ENCODE assay signal across 10 cellular contexts in genomic region chr2:28620371-28620793, GRCh38.
DNase-seq lines count a peak whose midpoint lies in the region; ATAC-seq and TF ChIP-seq lines count a peak whose summit lies in the region.
"Had no signal": no experiment of that assay in that cellular context is flagged by ENCODE, and none has a peak within 500 bp of the region (broad histone marks: within the 10 kb centered on the region; RNA-seq: fewer than 3 reads in every experiment).

No MANE protein-coding gene starts in this region.

- peaks cover 4% of the 10 kb centered on the region for H3K36me3 Mint-ChIP-seq in activated T-helper 17 cell treated with anti-CD3 and anti-CD28 coated beads, Interleukin-2, amount 50 U/mL, for 72 hours (ENCODE audit: low read depth)

- H3F3A ChIP-seq in Loucy (ENCODE audit: low read depth), result no peaks in the 10 kb centered on the region; the same call in 1 of the 2 replicates

- peaks cover 61% of the 10 kb centered on the region for H3K4me1 ChIP-seq in Loucy (ENCODE audit: insufficient read depth, low read length, poor library complexity, severe bottlenecking)
- peaks cover 0 to 18% (median 6%) of the 10 kb centered on the region in 4 donors for H3K4me1 ChIP-seq in right lobe of liver
- H3K4me1 ChIP-seq in subcutaneous abdominal adipose tissue (ENCODE audit: control insufficient read depth in 5 of 5, insufficient read depth in 5 of 5, low read length in 5 of 5), result peaks cover 7 to 31% (median 24%) of the 10 kb centered on the region in 5 donors

- no peaks in the 10 kb centered on the region for H3K9me2 ChIP-seq in Loucy (replicated peaks; ENCODE audit: low read depth, low read length)

- no peaks in the 10 kb centered on the region for H3K79me2 ChIP-seq in Loucy (ENCODE audit: insufficient read depth, low read length)

- DNase-seq in right lobe of liver (no peak), NCI-H2107 (lab: John Stamatoyannopoulos, UW) (no peak), SHP77 (lab: John Stamatoyannopoulos, UW) (no peak)
- DNase-seq: GOT3; NCI-H446 treated with DMSO at 0.1 percent for 48 hours; stimulated activated CD4-positive, alpha-beta T cell treated with anti-CD3 and anti-CD28 coated beads, Interleukin-4, amount 100 ng/mL, for 1 hour had no signal

- intact Hi-C loops in right lobe of liver (cut with DNase I), result no loop called here

- no peaks in the 10 kb centered on the region for H3K27me3 ChIP-seq in Loucy (ENCODE audit: insufficient read depth, low read length, poor library complexity, severe bottlenecking)
- H3K27me3 ChIP-seq in right lobe of liver, result no peaks in the 10 kb centered on the region
- H3K27me3 ChIP-seq in subcutaneous abdominal adipose tissue (ENCODE audit: control insufficient read depth in 5 of 5, insufficient read depth in 4 of 5, low read length in 5 of 5), result no peaks in the 10 kb centered on the region

- 55% methylated on average over 2 of the region's 5 CpGs for WGBS in right lobe of liver (ENCODE audit: insufficient coverage, low coverage, low lambda C conversion rate, missing lambda C conversion rate)

- H3K9ac ChIP-seq in Loucy (ENCODE audit: low read depth, low read length, poor library complexity, severe bottlenecking) (peak overlapping the region; percentile 55), subcutaneous abdominal adipose tissue (ENCODE audit: low read length in 5 of 5) (no peak overlapping the region)

- H4K20me1 ChIP-seq in Loucy (ENCODE audit: insufficient read depth, low read length, poor library complexity, severe bottlenecking), result no peaks in the 10 kb centered on the region

- peak overlapping the region; percentile 85 for H3K4me3 Mint-ChIP-seq in activated T-helper 17 cell treated with anti-CD3 and anti-CD28 coated beads, Interleukin-2, amount 50 U/mL, for 72 hours

- ATAC-seq in activated T-helper 17 cell treated with anti-CD3 and anti-CD28 coated beads, Interleukin-2, amount 50 U/mL, for 72 hours (replicated peaks), result no peak
- ATAC-seq in right lobe of liver (no peak), GM18909 (IDR thresholded peaks at IDR 0.05; ENCODE audit: poor library complexity, unreplicated experiment) (no peak)

- H3K27ac ChIP-seq in right lobe of liver, result peak overlapping the region in 2 of 3 donors; percentile 85 to 93
- peak overlapping the region; percentile 48 for H3K27ac ChIP-seq in subcutaneous abdominal adipose tissue (ENCODE audit: low read depth, low read length)

- peaks cover 55% of the 10 kb centered on the region for H3K4me1 Mint-ChIP-seq in activated T-helper 17 cell treated with anti-CD3 and anti-CD28 coated beads, Interleukin-2, amount 50 U/mL, for 72 hours

- H3K4me3 ChIP-seq in Loucy (ENCODE audit: low read length, poor library complexity, severe bottlenecking) (no peak overlapping the region), right lobe of liver (no peak overlapping the region), subcutaneous abdominal adipose tissue (ENCODE audit: low read depth in 1 of 5, low read length in 5 of 5) (no peak overlapping the region)

- TF ChIP-seq CTCF in Loucy (conservative IDR thresholded peaks at IDR 0.05; ENCODE audit: low read length) (no peak), right lobe of liver (IDR thresholded peaks at IDR 0.05) (no peak)

- H3K36me3 ChIP-seq in Loucy (ENCODE audit: insufficient read depth, low read length) (no peaks in the 10 kb centered on the region), right lobe of liver (no peaks in the 10 kb centered on the region), subcutaneous abdominal adipose tissue (ENCODE audit: control insufficient read depth in 5 of 5, insufficient read depth in 5 of 5, low read length in 5 of 5) (peaks cover 0 to 3% (median 0%) of the 10 kb centered on the region in 5 donors)

- no peaks in the 10 kb centered on the region for H3K9me3 Mint-ChIP-seq in activated T-helper 17 cell treated with anti-CD3 and anti-CD28 coated beads, Interleukin-2, amount 50 U/mL, for 72 hours

- H3K27me3 Mint-ChIP-seq in activated T-helper 17 cell treated with anti-CD3 and anti-CD28 coated beads, Interleukin-2, amount 50 U/mL, for 72 hours, result no peaks in the 10 kb centered on the region

- H3K9me3 ChIP-seq in Loucy (ENCODE audit: insufficient read depth, low read depth, low read length) (no peaks in the 10 kb centered on the region), right lobe of liver (no peaks in the 10 kb centered on the region), subcutaneous abdominal adipose tissue (ENCODE audit: control insufficient read depth in 5 of 5, low read length in 5 of 5) (no peaks in the 10 kb centered on the region)

- no peak for TF ChIP-seq POLR2A in right lobe of liver (IDR thresholded peaks at IDR 0.05)

- H3K27ac Mint-ChIP-seq in activated T-helper 17 cell treated with anti-CD3 and anti-CD28 coated beads, Interleukin-2, amount 50 U/mL, for 72 hours, result peak overlapping the region; percentile 98

- peak overlapping the region; percentile 83 for H3K4me2 ChIP-seq in Loucy (ENCODE audit: low read depth, low read length, poor library complexity, severe bottlenecking)

- H2AFZ ChIP-seq in Loucy (ENCODE audit: low read length), result no peak overlapping the region
